Comparison of ENCODE assay signal across 1 cellular context in the genomic region with DNA sequence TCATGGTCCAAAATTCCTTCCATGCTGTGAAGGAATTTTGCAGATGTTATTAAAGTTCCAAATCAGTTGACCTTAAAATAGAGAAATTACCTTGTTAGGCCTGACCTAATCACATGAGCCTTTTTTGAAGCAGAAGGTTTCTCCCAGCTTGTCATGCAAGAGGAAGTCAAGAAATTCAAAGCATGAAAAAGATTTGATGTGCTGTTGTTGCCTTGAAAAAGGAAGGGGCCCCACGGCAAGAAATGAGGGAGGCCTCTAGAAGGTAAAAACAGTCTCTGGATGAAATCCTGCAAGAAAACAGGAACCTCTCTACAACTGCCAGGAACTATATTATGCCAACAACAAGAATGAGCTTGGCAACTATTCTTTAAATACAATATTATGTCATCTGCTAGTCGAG.
TF ChIP-seq lines count a peak whose summit lies in the region.

No MANE protein-coding gene starts in this region.

TF ChIP-seq in IMR-90, 13 proteins besides CTCF, POLR2A, EP300 and RAD21 (continued from another document):
- no peak for TF ChIP-seq USF2 (IDR thresholded peaks at IDR 0.05; ENCODE audit: low read depth, low read length)
- no peak for TF ChIP-seq MAZ (IDR thresholded peaks at IDR 0.05; ENCODE audit: borderline replicate concordance, low read depth, low read length)
- TF ChIP-seq FOS (IDR thresholded peaks at IDR 0.05; ENCODE audit: low read depth, low read length) = no peak
- TF ChIP-seq, protein P1, sequence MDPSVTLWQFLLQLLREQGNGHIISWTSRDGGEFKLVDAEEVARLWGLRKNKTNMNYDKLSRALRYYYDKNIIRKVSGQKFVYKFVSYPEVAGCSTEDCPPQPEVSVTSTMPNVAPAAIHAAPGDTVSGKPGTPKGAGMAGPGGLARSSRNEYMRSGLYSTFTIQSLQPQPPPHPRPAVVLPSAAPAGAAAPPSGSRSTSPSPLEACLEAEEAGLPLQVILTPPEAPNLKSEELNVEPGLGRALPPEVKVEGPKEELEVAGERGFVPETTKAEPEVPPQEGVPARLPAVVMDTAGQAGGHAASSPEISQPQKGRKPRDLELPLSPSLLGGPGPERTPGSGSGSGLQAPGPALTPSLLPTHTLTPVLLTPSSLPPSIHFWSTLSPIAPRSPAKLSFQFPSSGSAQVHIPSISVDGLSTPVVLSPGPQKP (IDR thresholded peaks at IDR 0.05; ENCODE audit: borderline replicate concordance, low read depth, low read length) = no peak
- TF ChIP-seq MXI1 (IDR thresholded peaks at IDR 0.05; ENCODE audit: borderline replicate concordance, low read depth, low read length) = no peak
- TF ChIP-seq CHD1 (IDR thresholded peaks at IDR 0.05; ENCODE audit: low read depth, low read length) = no peak
